ENCODE assay signal across 21 cellular contexts in genomic region chr2:108825254-108825653, GRCh38.
"Had no signal": no experiment of that assay in that cellular context is flagged by ENCODE, and none has a peak within 500 bp of the region (broad histone marks: within the 10 kb centered on the region; RNA-seq: fewer than 3 reads in every experiment).

No MANE protein-coding gene starts in this region.

- H3K27ac Mint-ChIP-seq: activated naive CD8-positive, alpha-beta T cell treated with anti-CD3 and anti-CD28 coated beads, Interleukin-2, amount 10 ng/mL, durations not matched to agents 7 days and 5 days; naive thymus-derived CD8-positive, alpha-beta T cell; neural progenitor cell; stimulated activated memory B cell treated with anti-CD40 and anti-IgM and Interleukin-4, amounts not matched to agents 10 μg/mL and 1 μg/mL and 100 μg/mL, for 72 hours; type B pancreatic cell had no signal

- H3K4me1 Mint-ChIP-seq: activated naive CD8-positive, alpha-beta T cell treated with anti-CD3 and anti-CD28 coated beads, Interleukin-2, amount 10 ng/mL, durations not matched to agents 7 days and 5 days; naive thymus-derived CD8-positive, alpha-beta T cell; neural progenitor cell; stimulated activated memory B cell treated with anti-CD40 and anti-IgM and Interleukin-4, amounts not matched to agents 10 μg/mL and 1 μg/mL and 100 μg/mL, for 72 hours had no signal

- H3K4me3 Mint-ChIP-seq: activated naive CD8-positive, alpha-beta T cell treated with anti-CD3 and anti-CD28 coated beads, Interleukin-2, amount 10 ng/mL, durations not matched to agents 7 days and 5 days; naive thymus-derived CD8-positive, alpha-beta T cell; neural progenitor cell; stimulated activated memory B cell treated with anti-CD40 and anti-IgM and Interleukin-4, amounts not matched to agents 10 μg/mL and 1 μg/mL and 100 μg/mL, for 72 hours; type B pancreatic cell had no signal

- H3K9me3 Mint-ChIP-seq: type B pancreatic cell had no signal

- H3K27me3 Mint-ChIP-seq: activated naive CD8-positive, alpha-beta T cell treated with anti-CD3 and anti-CD28 coated beads, Interleukin-2, amount 10 ng/mL, durations not matched to agents 7 days and 5 days; naive thymus-derived CD8-positive, alpha-beta T cell; stimulated activated memory B cell treated with anti-CD40 and anti-IgM and Interleukin-4, amounts not matched to agents 10 μg/mL and 1 μg/mL and 100 μg/mL, for 72 hours; type B pancreatic cell had no signal

- H3K4me3 ChIP-seq: body of pancreas, gastroesophageal sphincter, neural progenitor cell, ovary, smooth muscle cell, thoracic aorta, vagina had no signal

- DNase-seq: activated CD4-positive, alpha-beta T cell treated with anti-CD3 and anti-CD28 coated beads for 1 hour; activated CD4-positive, alpha-beta T cell treated with anti-CD3 and anti-CD28 coated beads, Interleukin-2, amount 50 U/mL, for 4 hours; activated CD8-positive, alpha-beta memory T cell treated with anti-CD3 and anti-CD28 coated beads, Interleukin-2, amount 50 U/mL, for 48 hours; activated naive CD4-positive, alpha-beta T cell treated with Interleukin-2 at 50 U/mL for 16 hours; activated naive CD8-positive, alpha-beta T cell treated with anti-CD3 and anti-CD28 coated beads, Interleukin-2, amount 10 ng/mL, durations not matched to agents 7 days and 5 days; activated T-cell treated with anti-CD3 and anti-CD28 coated beads, Interleukin-2, amount 50 U/mL, for 48 hours; body of pancreas; head of caudate nucleus; hypothalamus; naive thymus-derived CD8-positive, alpha-beta T cell; ovary; SK-N-SH; stimulated activated CD4-positive, alpha-beta T cell treated with anti-CD3 and anti-CD28 coated beads, Interleukin-15, amount 100 ng/mL, for 24 hours had no signal

- H3K4me1 ChIP-seq: body of pancreas, gastroesophageal sphincter, neural progenitor cell, vagina had no signal

- H3K36me3 ChIP-seq: gastroesophageal sphincter, ovary, thoracic aorta had no signal

- H3K9me3 ChIP-seq: gastroesophageal sphincter, ovary, SK-N-SH, thoracic aorta, vagina had no signal

- ATAC-seq: body of pancreas; gastroesophageal sphincter; naive thymus-derived CD8-positive, alpha-beta T cell; sciatic nerve; stimulated activated memory B cell treated with anti-CD40 and anti-IgM and Interleukin-4, amounts not matched to agents 10 μg/mL and 1 μg/mL and 100 μg/mL, for 72 hours had no signal
